ENCODE assay signal across 8 cellular contexts in the genomic region with DNA sequence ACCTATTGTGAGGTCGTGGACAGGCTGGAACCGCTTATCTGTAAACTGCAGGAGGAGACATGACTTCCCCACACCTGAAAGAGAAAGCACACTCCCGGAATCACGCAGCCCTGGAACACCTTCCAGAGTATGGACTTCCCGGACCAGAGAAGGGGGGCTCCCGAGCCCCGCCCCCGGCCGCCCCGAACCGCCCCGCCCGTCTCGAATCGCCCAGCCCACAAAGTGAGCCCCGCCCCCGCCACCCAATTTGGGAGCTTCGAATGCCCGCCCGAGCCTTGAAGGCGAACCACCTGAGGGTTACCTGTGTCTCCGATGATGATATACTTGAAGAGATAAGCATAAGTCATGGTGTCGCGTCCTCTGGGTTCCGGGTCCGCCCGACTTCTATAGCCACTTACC. TPM values are rescaled to one million over a fixed set of nuclear protein-coding genes. Genes with fewer than 3 reads are reported as not detected.
DNase-seq lines count a peak whose midpoint lies in the region; ATAC-seq, FAIRE-seq and TF ChIP-seq lines count a peak whose summit lies in the region.

No MANE protein-coding gene starts in this region.

- H3K4me3 ChIP-seq in WI38 (ENCODE audit: low read depth, low read length) (peak overlapping the region; percentile 82), duodenal mucosa (ENCODE audit: low read depth in 1 of 2, low read length in 2 of 2) (peak overlapping the region; percentile 71 to 99)

- ATAC-seq in HG03354 (IDR thresholded peaks at IDR 0.05; ENCODE audit: poor library complexity, severe bottlenecking, unreplicated experiment) = no peak

- H3K27me3 ChIP-seq in duodenal mucosa (ENCODE audit: control insufficient read depth in 1 of 2, insufficient read depth in 2 of 2, low read length in 2 of 2) = no peaks in the 10 kb centered on the region

- DNase-seq in 8988T (peak; percentile 24), GM18507 (ENCODE audit: extremely low spot score, insufficient read length, low read depth) (peak; percentile 47), HPDE6-E6E7 (ENCODE audit: extremely low spot score) (peak; percentile 73), mesenteric fat pad (ENCODE audit: low spot score) (peak; percentile 95)
- DNase-seq in stimulated activated CD8-positive, alpha-beta memory T cell treated with anti-CD3 and anti-CD28 coated beads, Interleukin-7, amount 100 ng/mL, for 1 hour (ENCODE audit: low read depth in 2 of 2) = peak; percentile 65 to 74

- FAIRE-seq in GM18507 (lab: Jason Lieb, UNC) = no peak

- peak overlapping the region; percentile 41 to 98 for H3K9ac ChIP-seq in duodenal mucosa (ENCODE audit: low read depth in 1 of 2, low read length in 2 of 2)

- TF ChIP-seq CTCF in WI38 (IDR thresholded peaks at IDR 0.05; ENCODE audit: low read depth, low read length) = no peak

- H3K27ac ChIP-seq in duodenal mucosa (ENCODE audit: low read depth, low read length) = peak overlapping the region; percentile 88

- peaks cover 16 to 17% of the 10 kb centered on the region in 2 donors for H3K4me1 ChIP-seq in duodenal mucosa (ENCODE audit: control insufficient read depth in 1 of 2, insufficient read depth in 2 of 2, low read length in 2 of 2)

- peaks cover 0 to 6% of the 10 kb centered on the region in 2 donors for H3K36me3 ChIP-seq in duodenal mucosa (ENCODE audit: control insufficient read depth in 1 of 2, insufficient read depth in 2 of 2, low read length in 2 of 2)

- no peaks in the 10 kb centered on the region for H3K9me3 ChIP-seq in duodenal mucosa (ENCODE audit: control insufficient read depth in 1 of 2, low read length in 2 of 2)

RNA-seq across cellular contexts. Expression of gene RAB2B, which starts 0.2 kb away (rescaled TPM):
- total RNA-seq in mesenteric fat pad = 24.2 TPM

RNA-seq across cellular contexts. Expression of gene TOX4, which starts 0.5 kb away (rescaled TPM):
- 85.0 TPM for total RNA-seq in mesenteric fat pad

RNA-seq across cellular contexts. Expression of gene CHD8, which starts 20.6 kb away (rescaled TPM):
- 60.9 TPM for total RNA-seq in mesenteric fat pad

RNA-seq across cellular contexts. Expression of gene METTL3, which starts 34.6 kb away (rescaled TPM):
- total RNA-seq in mesenteric fat pad = 37.0 TPM

RNA-seq across cellular contexts. Expression of gene SALL2, which starts 49.6 kb away (rescaled TPM):
- total RNA-seq in mesenteric fat pad = 2.6 TPM

Comparison
In these comparisons a context has a peak if more than half of its experiments do, and no peak if none do; other contexts are left out.
1. DNase-seq: peak in every context shown above with its lines; median percentile 95 in mesenteric fat pad; 73 in HPDE6-E6E7; 70 in stimulated activated CD8-positive, alpha-beta memory T cell treated with anti-CD3 and anti-CD28 coated beads, Interleukin-7, amount 100 ng/mL, for 1 hour; 47 in GM18507; 24 in 8988T.